Comparison of ENCODE assay signal across 7 cellular contexts in the genomic region with DNA sequence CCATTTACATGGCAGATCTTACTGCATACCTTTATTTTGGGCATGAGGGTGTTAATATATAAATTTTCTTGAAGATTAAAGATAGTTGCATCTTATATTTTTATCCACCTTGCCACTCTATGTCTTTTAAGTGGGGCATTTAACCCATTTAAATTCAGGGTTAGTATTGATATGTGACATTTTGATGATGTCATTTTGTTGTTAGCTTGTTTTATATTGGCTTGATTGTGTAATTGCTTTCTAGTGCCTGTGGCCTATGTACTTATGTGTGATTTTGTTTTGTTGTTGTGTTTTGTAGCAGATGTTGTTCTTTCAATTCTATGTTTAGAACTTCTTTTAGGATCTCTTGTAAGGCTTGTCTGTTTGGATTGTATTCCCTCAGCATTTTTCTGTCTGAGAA.
"Had no signal": no experiment of that assay in that cellular context is flagged by ENCODE, and none has a peak within 500 bp of the region (broad histone marks: within the 10 kb centered on the region; RNA-seq: fewer than 3 reads in every experiment).

No MANE protein-coding gene starts in this region.

- H3K4me3 ChIP-seq: GM12878 had no signal

- DNase-seq: GDM1 had no signal

- FAIRE-seq: G401.6, GM12878, GM12891, GM12892, GM18507, GM19239 had no signal

- ATAC-seq: GM12878 had no signal
